In the genomic region with DNA sequence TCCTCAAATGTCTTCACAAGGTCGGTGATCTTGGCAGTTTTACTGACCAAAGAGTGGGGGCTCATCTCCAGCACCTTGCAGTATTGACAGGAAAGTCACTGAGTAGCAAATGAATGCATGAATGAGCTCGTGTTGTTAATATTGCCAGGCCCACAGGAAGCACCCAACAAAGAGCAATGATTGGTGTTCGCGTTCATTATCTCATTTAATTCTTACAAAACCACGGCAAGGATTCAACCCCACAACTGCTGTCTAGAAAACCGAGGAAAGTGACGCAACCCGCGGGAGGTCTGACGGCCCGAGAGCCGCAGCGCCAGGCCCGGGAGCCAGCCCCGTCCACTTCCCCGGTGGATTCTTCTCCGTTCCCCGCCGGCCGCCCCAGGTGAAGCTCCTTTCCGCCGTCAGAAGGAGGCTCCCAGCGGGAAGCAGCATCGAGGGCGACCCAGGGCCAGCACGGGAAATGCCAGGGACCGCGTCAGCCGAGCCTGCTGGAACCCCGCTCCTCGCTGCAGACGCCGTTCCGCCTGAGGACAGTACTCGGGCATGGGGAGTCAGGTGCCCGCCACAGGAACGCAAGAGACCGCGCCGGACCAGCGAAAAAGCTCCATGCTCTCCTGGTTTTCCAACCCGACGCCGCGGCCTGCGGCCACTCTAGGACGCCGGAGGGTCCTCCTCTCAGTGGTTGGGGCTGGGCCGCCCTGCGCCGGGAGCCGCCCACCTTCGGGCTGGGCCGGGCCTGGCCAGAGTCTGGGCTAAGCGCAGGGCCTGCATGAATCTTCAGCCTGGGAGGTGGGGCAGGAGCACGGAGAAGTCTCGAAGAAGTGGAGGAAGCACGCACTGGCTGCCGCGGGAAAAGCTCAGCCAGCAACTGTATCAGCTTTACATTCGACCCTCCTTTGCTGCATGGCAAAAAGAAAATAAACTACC, we compare ENCODE assay signal across 8 cellular contexts. TPM values are rescaled to one million over a fixed set of nuclear protein-coding genes. Genes with fewer than 3 reads are reported as not detected.
DNase-seq lines count a peak whose midpoint lies in the region; ATAC-seq and TF ChIP-seq lines count a peak whose summit lies in the region.

No MANE protein-coding gene starts in this region.

- H3K27me3 ChIP-seq in OCI-LY1 (ENCODE audit: insufficient read depth, low read length) = no peaks in the 10 kb centered on the region

- H4K20me1 ChIP-seq in OCI-LY1 (ENCODE audit: insufficient read depth, low read length) = no peaks in the 10 kb centered on the region

- DNase-seq in DMS114 treated with DMSO at 0.1 percent for 48 hours (lab: John Stamatoyannopoulos, UW; ENCODE audit: unreplicated experiment) = peak; percentile 82
- peak; percentile 91 for DNase-seq in HT1080 (ENCODE audit: low read depth)
- DNase-seq in activated T-cell treated with anti-CD3 and anti-CD28 coated beads, Interleukin-2, amount 50 U/mL, for 4 hours = peak; percentile 11
- DNase-seq in epithelial cell of proximal tubule (ENCODE audit: low read depth) = no peak
- DNase-seq in mucosa of descending colon = peak; percentile 91 to 95 (median 93)
- peak; percentile 62 for DNase-seq in stimulated activated naive CD8-positive, alpha-beta T cell treated with anti-CD3 and anti-CD28 coated beads, Interleukin-15, Interleukin-2, amounts not matched to agents 100 U/mL and 50 U/mL, for 24 hours

- H3K36me3 ChIP-seq in OCI-LY1 (ENCODE audit: insufficient read depth, low read length) (no peaks in the 10 kb centered on the region), mucosa of descending colon (ENCODE audit: low read depth) (no peaks in the 10 kb centered on the region)

- H3K4me2 ChIP-seq in OCI-LY1 (ENCODE audit: low read length) = peak overlapping the region; percentile 82

- no peaks in the 10 kb centered on the region for H3K36me3 Mint-ChIP-seq in activated T-cell treated with anti-CD3 and anti-CD28 coated beads, Interleukin-2, amount 50 U/mL, for 4 hours (ENCODE audit: insufficient read depth)

- H2AFZ ChIP-seq in OCI-LY1 (ENCODE audit: low read length) = peak overlapping the region; percentile 22

- H3K9ac ChIP-seq in OCI-LY1 (ENCODE audit: low read length) = peak overlapping the region; percentile 76

- ATAC-seq in GM21423 (IDR thresholded peaks at IDR 0.05; ENCODE audit: unreplicated experiment) (peak; percentile 72), mucosa of descending colon (peak; percentile 99)
- peak; percentile 85 to 86 for ATAC-seq in activated T-cell treated with anti-CD3 and anti-CD28 coated beads, Interleukin-2, amount 50 U/mL, for 4 hours
- ATAC-seq in stimulated activated naive CD8-positive, alpha-beta T cell treated with anti-CD3 and anti-CD28 coated beads, Interleukin-15, Interleukin-2, amounts not matched to agents 100 U/mL and 50 U/mL, for 24 hours = peak; percentile 83

- H3K4me1 ChIP-seq in OCI-LY1 (ENCODE audit: insufficient read depth, low read length, severe bottlenecking) (peaks cover 45% of the 10 kb centered on the region), mucosa of descending colon (ENCODE audit: low read depth) (no peaks in the 10 kb centered on the region)

- intact Hi-C loops in mucosa of descending colon (cut with DNase I, micrococcal nuclease) = no loop called here

- no peaks in the 10 kb centered on the region for H3K79me2 ChIP-seq in OCI-LY1 (ENCODE audit: insufficient read depth, low read length)

- no peaks in the 10 kb centered on the region for H3K9me2 ChIP-seq in OCI-LY1 (ENCODE audit: low read depth, low read length)

- H3K27ac ChIP-seq in OCI-LY1 (ENCODE audit: low read depth, low read length, poor library complexity, severe bottlenecking) = peak overlapping the region; percentile 63

- no peaks in the 10 kb centered on the region for H3K9me3 Mint-ChIP-seq in activated T-cell treated with anti-CD3 and anti-CD28 coated beads, Interleukin-2, amount 50 U/mL, for 4 hours

- TF ChIP-seq CTCF in OCI-LY1 (IDR thresholded peaks at IDR 0.05; ENCODE audit: low read length) (no peak), epithelial cell of proximal tubule (conservative IDR thresholded peaks at IDR 0.05; ENCODE audit: low read depth, low read length) (no peak), mucosa of descending colon (IDR thresholded peaks at IDR 0.05) (no peak)

- H3K4me3 Mint-ChIP-seq in activated T-cell treated with anti-CD3 and anti-CD28 coated beads, Interleukin-2, amount 50 U/mL, for 4 hours = peak overlapping the region; percentile 67

- H3K4me1 Mint-ChIP-seq in activated T-cell treated with anti-CD3 and anti-CD28 coated beads, Interleukin-2, amount 50 U/mL, for 4 hours (ENCODE audit: low read depth) = peaks cover 23% of the 10 kb centered on the region

- H3F3A ChIP-seq in OCI-LY1 (ENCODE audit: insufficient read depth, low read length) = no peaks in the 10 kb centered on the region

- H3K9me3 ChIP-seq in OCI-LY1 (ENCODE audit: low read length) (no peaks in the 10 kb centered on the region), mucosa of descending colon (no peaks in the 10 kb centered on the region)

- peak overlapping the region; percentile 71 for H3K4me3 ChIP-seq in OCI-LY1 (ENCODE audit: low read depth, low read length, poor library complexity, severe bottlenecking)
- peak overlapping the region; percentile 71 for H3K4me3 ChIP-seq in epithelial cell of proximal tubule (ENCODE audit: low read depth, low read length)
- peak overlapping the region; percentile 62 for H3K4me3 ChIP-seq in mucosa of descending colon

- peaks cover 14% of the 10 kb centered on the region for H3K27me3 Mint-ChIP-seq in activated T-cell treated with anti-CD3 and anti-CD28 coated beads, Interleukin-2, amount 50 U/mL, for 4 hours (ENCODE audit: low read depth)

RNA-seq across cellular contexts. Expression of gene FER, which starts 19.8 kb away (rescaled TPM):
- total RNA-seq in HT1080 (2014; rRNA removed; shearing (Covaris generic)) = 21.9 and 25.2 TPM in 2 replicates
- polyA plus RNA-seq in HT1080 (2015; cell fraction: cytosol; rRNA removed) = 7.8 and 12.0 TPM in 2 replicates
- 23.1 and 24.4 TPM in 2 replicates for polyA plus RNA-seq in HT1080 (2015; cell fraction: nucleus; rRNA removed)
- total RNA-seq in activated T-cell treated with anti-CD3 and anti-CD28 coated beads, Interleukin-2, amount 50 U/mL, for 4 hours = 1 to 10 TPM; 5.1 to 7.4 (median 7.3) TPM
- total RNA-seq in epithelial cell of proximal tubule (10.1 and 10.9 TPM in 2 replicates), mucosa of descending colon (10 to 100 TPM; 12.8 to 44.0 (median 13.6) TPM)
